In the genomic region with DNA sequence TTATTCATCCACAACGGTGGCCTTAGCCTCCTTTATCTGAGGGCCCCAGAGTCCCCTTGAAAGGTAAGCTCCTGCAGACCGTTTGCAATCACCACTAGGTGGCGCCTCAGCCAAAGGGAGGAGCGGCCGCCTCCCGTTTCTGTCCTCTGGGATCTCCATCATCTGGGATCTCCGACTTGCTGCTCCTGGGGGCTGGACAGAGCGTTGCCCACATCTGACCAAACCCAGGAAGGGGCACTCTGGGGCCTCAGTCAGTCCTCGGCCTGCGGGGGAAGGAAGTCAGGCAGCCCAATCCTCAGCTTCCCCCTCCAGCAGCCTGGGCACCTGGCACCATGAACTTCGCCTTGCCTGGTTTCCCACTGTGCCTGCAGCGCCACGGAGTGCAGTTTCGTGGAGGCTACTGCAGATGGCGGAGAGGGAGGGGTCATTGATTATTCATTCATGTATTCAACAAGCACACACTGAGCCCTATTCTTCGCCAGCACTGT, we compare ENCODE assay signal across 8 cellular contexts. TPM values are rescaled to one million over a fixed set of nuclear protein-coding genes. Genes with fewer than 3 reads are reported as not detected.
DNase-seq lines count a peak whose midpoint lies in the region; ATAC-seq and TF ChIP-seq lines count a peak whose summit lies in the region.

No MANE protein-coding gene starts in this region.

- H3K4me1 Mint-ChIP-seq in CD8-positive, alpha-beta T cell (ENCODE audit: low read depth): no peaks in the 10 kb centered on the region
- peaks cover 0 to 5% (median 4%) of the 10 kb centered on the region in 4 donors for H3K4me1 Mint-ChIP-seq in naive thymus-derived CD8-positive, alpha-beta T cell

- DNase-seq in CD8-positive, alpha-beta T cell: peak; percentile 24 to 77 (median 42)
- DNase-seq in HFF-Myc (ENCODE audit: extremely low read depth, low read depth): no peak
- DNase-seq in NCI-H82 treated with DMSO at 0.1 percent for 48 hours (lab: John Stamatoyannopoulos, UW; ENCODE audit: unreplicated experiment): peak; percentile 14
- peak; percentile 55 for DNase-seq in activated T-cell treated with anti-CD3 and anti-CD28 coated beads for 1 hour (ENCODE audit: low read depth)
- DNase-seq in erythroblast (lab: John Stamatoyannopoulos, UW): peak; percentile 51 to 72
- peak in 9 of 10 donors; percentile 14 to 73 (median 48) for DNase-seq in naive thymus-derived CD8-positive, alpha-beta T cell
- peak; percentile 40 for DNase-seq in stromal cell of bone marrow (ENCODE audit: low read depth)

- CTCF ChIA-PET in CD8-positive, alpha-beta T cell (lab: Charles Lee): interaction anchor here (0.6 to 26.3 kb wide), 32 partner anchors 9 to 434 kb away, joined by 3 to 1504 read pairs (median 4); no protein-coding TSS in a partner anchor

- ATAC-seq in CD8-positive, alpha-beta T cell: peak; percentile 52
- peak; percentile 44 to 63 for ATAC-seq in naive thymus-derived CD8-positive, alpha-beta T cell
- no peak for ATAC-seq in GM19463 (IDR thresholded peaks at IDR 0.05; ENCODE audit: unreplicated experiment)

- no peaks in the 10 kb centered on the region for H3K9me3 Mint-ChIP-seq in CD8-positive, alpha-beta T cell
- H3K9me3 Mint-ChIP-seq in naive thymus-derived CD8-positive, alpha-beta T cell: no peaks in the 10 kb centered on the region

- no peak overlapping the region for H3K4me3 Mint-ChIP-seq in CD8-positive, alpha-beta T cell
- H3K4me3 Mint-ChIP-seq in naive thymus-derived CD8-positive, alpha-beta T cell: no peak overlapping the region

- no peaks in the 10 kb centered on the region for H3K27me3 ChIP-seq in CD8-positive, alpha-beta T cell (ENCODE audit: insufficient read depth, low read length)

- H3K4me3 ChIP-seq in CD8-positive, alpha-beta T cell (ENCODE audit: low read depth, low read length): no peak overlapping the region
- no peak overlapping the region for H3K4me3 ChIP-seq in HFF-Myc (replicated peaks; ENCODE audit: low read depth, low read length)

- TF ChIP-seq CTCF in CD8-positive, alpha-beta T cell (IDR thresholded peaks at IDR 0.05): peak; percentile 79
- peak; percentile 96 for TF ChIP-seq CTCF in HFF-Myc (IDR thresholded peaks at IDR 0.05; ENCODE audit: low read depth, low read length, missing control alignments)

- H3K9me3 ChIP-seq in CD8-positive, alpha-beta T cell (ENCODE audit: low read length): no peaks in the 10 kb centered on the region

- POLR2A ChIA-PET in CD8-positive, alpha-beta T cell (lab: Charles Lee): interaction anchor here (0.8 to 3.6 kb wide), 3 partner anchors 176 to 188 kb away, joined by 3 to 14 read pairs (median 3); no protein-coding TSS in a partner anchor
- POLR2A ChIA-PET in naive thymus-derived CD8-positive, alpha-beta T cell (lab: Charles Lee): interaction anchor here (0.8 kb wide), 1 partner anchor 176 kb away, joined by 3 read pairs; no protein-coding TSS in a partner anchor

- H3K27ac ChIP-seq in CD8-positive, alpha-beta T cell (ENCODE audit: low read depth, low read length): no peak overlapping the region

- intact Hi-C loops in CD8-positive, alpha-beta T cell (cut with DNase I, micrococcal nuclease): loop anchor here (1.0 to 2.0 kb wide), 3 partner anchors 178 to 366 kb away; no protein-coding TSS in a partner anchor

- H3K27me3 Mint-ChIP-seq in CD8-positive, alpha-beta T cell (ENCODE audit: low read depth): no peaks in the 10 kb centered on the region
- H3K27me3 Mint-ChIP-seq in naive thymus-derived CD8-positive, alpha-beta T cell: peaks cover 0 to 2% (median 0%) of the 10 kb centered on the region in 5 donors

- no peak overlapping the region for H3K27ac Mint-ChIP-seq in CD8-positive, alpha-beta T cell
- H3K27ac Mint-ChIP-seq in naive thymus-derived CD8-positive, alpha-beta T cell: no peak overlapping the region

- H3K36me3 ChIP-seq in CD8-positive, alpha-beta T cell (ENCODE audit: insufficient read depth, low read length): no peaks in the 10 kb centered on the region

- no peak for TF ChIP-seq POLR2A in erythroblast (IDR thresholded peaks at IDR 0.05; ENCODE audit: low read length)

- peaks cover 5% of the 10 kb centered on the region for H3K36me3 Mint-ChIP-seq in CD8-positive, alpha-beta T cell
- H3K36me3 Mint-ChIP-seq in naive thymus-derived CD8-positive, alpha-beta T cell: peaks cover 0 to 5% (median 0%) of the 10 kb centered on the region in 3 donors

- no peaks in the 10 kb centered on the region for H3K4me1 ChIP-seq in CD8-positive, alpha-beta T cell (ENCODE audit: insufficient read depth, low read length)

RNA-seq across cellular contexts. Expression of gene TP53I11, which starts 23.5 kb away (rescaled TPM):
- total RNA-seq in CD8-positive, alpha-beta T cell: 1 to 10 TPM; 4.8 to 6.8 TPM
- 1 to 10 TPM; 5.0 to 5.7 TPM for total RNA-seq in naive thymus-derived CD8-positive, alpha-beta T cell
- 1 to 10 TPM; 1.1 to 8.4 (median 1.7) TPM for polyA plus RNA-seq in naive thymus-derived CD8-positive, alpha-beta T cell
